Comparison of ENCODE assay signal across 8 cellular contexts in genomic region chr22:37745548-37746365, GRCh38. TPM values are rescaled to one million over a fixed set of nuclear protein-coding genes. Genes with fewer than 3 reads are reported as not detected.
DNase-seq lines count a peak whose midpoint lies in the region; ATAC-seq and TF ChIP-seq lines count a peak whose summit lies in the region.

No MANE protein-coding gene starts in this region.

- DNase-seq in DMS114 treated with DMSO at 0.1 percent for 48 hours (lab: John Stamatoyannopoulos, UW; ENCODE audit: unreplicated experiment) = peak; percentile 57
- peak; percentile 88 for DNase-seq in LoVo (ENCODE audit: low spot score)
- DNase-seq in SKM-1 (lab: John Stamatoyannopoulos, UW; ENCODE audit: unreplicated experiment) = peak; percentile 63
- peak; percentile 83 to 87 for DNase-seq in activated naive CD4-positive, alpha-beta T cell treated with anti-CD3 and anti-CD28 coated beads, Interleukin-2, amount 50 U/mL, for 72 hours (ENCODE audit: low spot score in 2 of 2)
- DNase-seq in glomerular visceral epithelial cell (ENCODE audit: extremely low spot score) = peak; percentile 87
- DNase-seq in omental fat pad (ENCODE audit: low spot score) = peak; percentile 60
- DNase-seq in superior temporal gyrus (ENCODE audit: extremely low spot score) = peak; percentile 82

- H3K9me3 Mint-ChIP-seq in activated naive CD4-positive, alpha-beta T cell treated with anti-CD3 and anti-CD28 coated beads, Interleukin-2, amount 50 U/mL, for 72 hours = no peaks in the 10 kb centered on the region

- ATAC-seq in GM21737 (IDR thresholded peaks at IDR 0.05; ENCODE audit: unreplicated experiment) (peak; percentile 62), omental fat pad (ENCODE audit: low FRiP score) (peak; percentile 66)
- peak; percentile 88 to 95 for ATAC-seq in activated naive CD4-positive, alpha-beta T cell treated with anti-CD3 and anti-CD28 coated beads, Interleukin-2, amount 50 U/mL, for 72 hours

- no peaks in the 10 kb centered on the region for H3K36me3 Mint-ChIP-seq in activated naive CD4-positive, alpha-beta T cell treated with anti-CD3 and anti-CD28 coated beads, Interleukin-2, amount 50 U/mL, for 72 hours

- peak overlapping the region; percentile 79 to 92 for H3K27ac Mint-ChIP-seq in activated naive CD4-positive, alpha-beta T cell treated with anti-CD3 and anti-CD28 coated beads, Interleukin-2, amount 50 U/mL, for 72 hours

- no peak for TF ChIP-seq CTCF in omental fat pad (IDR thresholded peaks at IDR 0.05)

RNA-seq across cellular contexts. Expression of gene TRIOBP, which starts 48.9 kb away (rescaled TPM):
- 10 to 100 TPM; 17.4 to 26.0 TPM for total RNA-seq in activated naive CD4-positive, alpha-beta T cell treated with anti-CD3 and anti-CD28 coated beads, Interleukin-2, amount 50 U/mL, for 72 hours
- 100 to 1,000 TPM in 1 of 4 donors, 10 to 100 TPM in 3; 79.2 to 179 (median 82.8) TPM for total RNA-seq in omental fat pad

RNA-seq across cellular contexts. Expression of gene NOL12, which starts 59.6 kb away (rescaled TPM):
- total RNA-seq in activated naive CD4-positive, alpha-beta T cell treated with anti-CD3 and anti-CD28 coated beads, Interleukin-2, amount 50 U/mL, for 72 hours = 10 to 100 TPM; 24.0 to 42.1 TPM
- total RNA-seq in omental fat pad = 10 to 100 TPM; 16.4 to 34.8 (median 21.4) TPM

Comparison
In these comparisons a context has a peak if more than half of its experiments do, and no peak if none do; other contexts are left out.
1. Peak in every context shown above with its lines: DNase-seq and ATAC-seq.